In the genomic region with DNA sequence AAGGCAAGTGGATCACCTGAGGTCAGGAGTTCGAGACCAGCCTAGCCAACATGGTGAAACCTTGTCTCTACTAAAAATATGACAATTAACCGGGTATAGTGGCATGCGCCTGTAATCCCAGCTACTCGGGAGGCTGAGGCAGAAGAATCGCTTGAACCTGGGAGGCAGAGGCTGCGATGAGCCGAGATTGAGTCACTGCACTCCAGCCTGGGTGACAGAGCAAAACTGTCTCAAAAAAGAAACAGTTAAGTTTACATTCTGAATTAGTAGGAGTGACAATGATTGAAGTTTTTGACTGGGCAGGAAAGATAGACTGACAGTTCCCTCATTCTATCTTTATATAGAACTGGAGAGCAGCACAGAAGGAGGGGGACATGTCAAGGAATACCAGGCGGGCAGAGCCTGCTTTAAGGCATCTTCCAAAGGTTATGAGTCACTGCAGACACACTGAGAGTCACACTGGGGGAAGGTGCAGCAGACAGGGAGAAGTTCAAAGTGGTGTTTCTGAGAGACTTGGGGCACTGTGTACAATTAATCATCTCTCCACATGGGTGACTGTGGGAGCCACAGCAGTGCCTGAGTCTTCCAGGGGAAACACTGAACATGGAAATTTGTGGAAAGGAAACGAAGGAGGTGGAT, we compare ENCODE assay signal across 12 cellular contexts. TPM values are rescaled to one million over a fixed set of nuclear protein-coding genes. Genes with fewer than 3 reads are reported as not detected.
A peak's percentile ranks its signal among the peaks of the same experiment; 100 is the strongest.
DNase-seq lines count a peak whose midpoint lies in the region; FAIRE-seq and TF ChIP-seq lines count a peak whose summit lies in the region.
"Had no signal": no experiment of that assay in that cellular context is flagged by ENCODE, and none has a peak within 500 bp of the region (broad histone marks: within the 10 kb centered on the region; RNA-seq: fewer than 3 reads in every experiment).

No MANE protein-coding gene starts in this region.

- no peaks in the 10 kb centered on the region for H3K9me3 Mint-ChIP-seq in activated CD4-positive, alpha-beta memory T cell treated with anti-CD3 and anti-CD28 coated beads, Interleukin-2, amount 10 ng/mL, durations not matched to agents 7 days and 5 days

- TF ChIP-seq CTCF in RWPE1 (conservative IDR thresholded peaks at IDR 0.05; ENCODE audit: low read depth) (no peak), fibroblast of the aortic adventitia (IDR thresholded peaks at IDR 0.05; ENCODE audit: insufficient read depth, low read length) (no peak), esophagus squamous epithelium (IDR thresholded peaks at IDR 0.05) (no peak)

- H3K27ac Mint-ChIP-seq in activated CD4-positive, alpha-beta memory T cell treated with anti-CD3 and anti-CD28 coated beads, Interleukin-2, amount 10 ng/mL, durations not matched to agents 7 days and 5 days, result no peak overlapping the region

- no peak overlapping the region for H3K4me3 ChIP-seq in fibroblast of the aortic adventitia (ENCODE audit: low read depth, low read length)
- no peak overlapping the region for H3K4me3 ChIP-seq in small intestine (ENCODE audit: low read depth in 1 of 2, low read length in 2 of 2)
- no peak overlapping the region for H3K4me3 ChIP-seq in esophagus squamous epithelium
- H3K4me3 ChIP-seq: sigmoid colon had no signal

- no peak for TF ChIP-seq POLR2A in esophagus squamous epithelium (IDR thresholded peaks at IDR 0.05)

- WGBS in small intestine, 3 donors, result 74 to 78% (median 75%) methylated on average over 9 of the region's 9 CpGs
- WGBS in esophagus squamous epithelium, 2 donors, result 26 to 76% methylated on average over 6 to 9 of the region's 9 CpGs

- DNase-seq in GDM1 (lab: John Stamatoyannopoulos, UW), result peak; percentile 39
- peak; percentile 25 for DNase-seq in RWPE1 (ENCODE audit: low spot score)
- peak; percentile 12 for DNase-seq in fibroblast of the aortic adventitia (ENCODE audit: low read depth)
- peak; percentile 36 for DNase-seq in small intestine
- no peak for DNase-seq in activated CD4-positive, alpha-beta memory T cell treated with anti-CD3 and anti-CD28 coated beads, Interleukin-2, amount 10 ng/mL, durations not matched to agents 7 days and 5 days
- no peak for DNase-seq in NCI-H1694 treated with DMSO at 0.1 percent for 48 hours (lab: John Stamatoyannopoulos, UW)
- no peak for DNase-seq in esophagus squamous epithelium (lab: John Stamatoyannopoulos, UW)
- DNase-seq in SHP77 treated with DMSO at 0.1 percent for 48 hours (lab: John Stamatoyannopoulos, UW), result no peak
- DNase-seq: activated effector memory CD4-positive, alpha-beta T cell treated with Interleukin-2 at 50 U/mL for 16 hours; left cardiac atrium; NCI-H510A; sigmoid colon had no signal

- CTCF ChIA-PET in RWPE1 (lab: Yijun Ruan, JAX), result interaction anchor here (0.6 to 1.1 kb wide), 3 partner anchors 9 to 12 kb away, joined by 3 to 5 read pairs (median 3); no protein-coding TSS in a partner anchor
- CTCF ChIA-PET in activated CD4-positive, alpha-beta memory T cell treated with anti-CD3 and anti-CD28 coated beads, Interleukin-2, amount 10 ng/mL, durations not matched to agents 7 days and 5 days (lab: Charles Lee), result interaction anchor here (0.9 to 2.3 kb wide), 2 partner anchors 8 to 9 kb away, joined by 3 to 10 read pairs; no protein-coding TSS in a partner anchor

- H3K27me3 Mint-ChIP-seq in activated CD4-positive, alpha-beta memory T cell treated with anti-CD3 and anti-CD28 coated beads, Interleukin-2, amount 10 ng/mL, durations not matched to agents 7 days and 5 days, result peaks cover 15% of the 10 kb centered on the region

- H3K36me3 Mint-ChIP-seq in activated CD4-positive, alpha-beta memory T cell treated with anti-CD3 and anti-CD28 coated beads, Interleukin-2, amount 10 ng/mL, durations not matched to agents 7 days and 5 days (ENCODE audit: low read depth), result no peaks in the 10 kb centered on the region

- no peaks in the 10 kb centered on the region for H3K9me3 ChIP-seq in small intestine (ENCODE audit: control insufficient read depth, low read depth)
- H3K9me3 ChIP-seq in esophagus squamous epithelium, result no peaks in the 10 kb centered on the region
- H3K9me3 ChIP-seq: sigmoid colon had no signal

- H3K4me1 ChIP-seq in small intestine (ENCODE audit: control insufficient read depth in 2 of 2, insufficient read depth in 1 of 2, low read depth in 1 of 2, low read length in 1 of 2) (no peaks in the 10 kb centered on the region), esophagus squamous epithelium (no peaks in the 10 kb centered on the region)
- H3K4me1 ChIP-seq: sigmoid colon had no signal

- H3K27me3 ChIP-seq in small intestine (ENCODE audit: control insufficient read depth in 2 of 2, insufficient read depth in 2 of 2, low read length in 2 of 2), result no peaks in the 10 kb centered on the region
- H3K27me3 ChIP-seq in esophagus squamous epithelium, result peaks cover 0 to 10% (median 0%) of the 10 kb centered on the region in 4 donors
- H3K27me3 ChIP-seq: sigmoid colon had no signal

- no peaks in the 10 kb centered on the region for H3K36me3 ChIP-seq in small intestine (ENCODE audit: control insufficient read depth in 2 of 2, insufficient read depth in 2 of 2, low read length in 2 of 2)
- H3K36me3 ChIP-seq in esophagus squamous epithelium, result no peaks in the 10 kb centered on the region
- H3K36me3 ChIP-seq: sigmoid colon had no signal

- H3K27ac ChIP-seq in RWPE1 (no peak overlapping the region), small intestine (ENCODE audit: low read depth in 1 of 2, low read length in 1 of 2) (no peak overlapping the region), esophagus squamous epithelium (no peak overlapping the region)

- no peaks in the 10 kb centered on the region for H3K4me1 Mint-ChIP-seq in activated CD4-positive, alpha-beta memory T cell treated with anti-CD3 and anti-CD28 coated beads, Interleukin-2, amount 10 ng/mL, durations not matched to agents 7 days and 5 days

- FAIRE-seq in small intestine (lab: Jason Lieb, UNC), result no peak

- POLR2A ChIA-PET in RWPE1 (lab: Yijun Ruan, JAX; ENCODE audit: low non-redundant PET), result no interaction called here
- POLR2A ChIA-PET in activated CD4-positive, alpha-beta memory T cell treated with anti-CD3 and anti-CD28 coated beads, Interleukin-2, amount 10 ng/mL, durations not matched to agents 7 days and 5 days (lab: Charles Lee), result interaction anchor here (1.1 kb wide), 1 partner anchor 11 kb away, joined by 3 read pairs; no protein-coding TSS in a partner anchor

- intact Hi-C loops in esophagus squamous epithelium (cut with DNase I), result no loop called here

- H3K4me3 Mint-ChIP-seq in activated CD4-positive, alpha-beta memory T cell treated with anti-CD3 and anti-CD28 coated beads, Interleukin-2, amount 10 ng/mL, durations not matched to agents 7 days and 5 days, result no peak overlapping the region

RNA-seq across cellular contexts. Expression of gene RNASE3, which starts 42.8 kb away (rescaled TPM):
- not detected in 2 replicates for total RNA-seq in fibroblast of the aortic adventitia (ENCODE audit: low replicate concordance)
- polyA plus RNA-seq in small intestine, result under 1 TPM in 1 of 3 donors, not detected in 2; 0.09 TPM
- total RNA-seq in activated CD4-positive, alpha-beta memory T cell treated with anti-CD3 and anti-CD28 coated beads, Interleukin-2, amount 10 ng/mL, durations not matched to agents 7 days and 5 days, result not detected
- total RNA-seq in esophagus squamous epithelium, result not detected
- total RNA-seq: left cardiac atrium had no signal
- polyA plus RNA-seq: sigmoid colon had no signal

RNA-seq across cellular contexts. Expression of gene RNASE1, which starts 45.8 kb away (rescaled TPM):
- 1.7 TPM in 1 of 2 replicates, not detected in the other for total RNA-seq in fibroblast of the aortic adventitia (ENCODE audit: low replicate concordance)
- 100 to 1,000 TPM in 1 of 3 donors, 10 to 100 TPM in 2; 51.3 to 229 (median 87.9) TPM for polyA plus RNA-seq in small intestine
- not detected for total RNA-seq in activated CD4-positive, alpha-beta memory T cell treated with anti-CD3 and anti-CD28 coated beads, Interleukin-2, amount 10 ng/mL, durations not matched to agents 7 days and 5 days
- 100 to 1,000 TPM in 2 of 4 donors, 10 to 100 TPM in 2; 12.0 to 297 (median 61.0) TPM for total RNA-seq in esophagus squamous epithelium

Comparison
In these comparisons a context has a peak if more than half of its experiments do, and no peak if none do; other contexts are left out.
1. DNase-seq: peak in GDM1 (single experiment), RWPE1 (single experiment), fibroblast of the aortic adventitia (single experiment) and small intestine (single experiment); none in activated CD4-positive, alpha-beta memory T cell treated with anti-CD3 and anti-CD28 coated beads, Interleukin-2, amount 10 ng/mL, durations not matched to agents 7 days and 5 days (single experiment), NCI-H1694 treated with DMSO at 0.1 percent for 48 hours (single experiment), esophagus squamous epithelium (single experiment) and SHP77 treated with DMSO at 0.1 percent for 48 hours (single experiment).